In the genomic region with DNA sequence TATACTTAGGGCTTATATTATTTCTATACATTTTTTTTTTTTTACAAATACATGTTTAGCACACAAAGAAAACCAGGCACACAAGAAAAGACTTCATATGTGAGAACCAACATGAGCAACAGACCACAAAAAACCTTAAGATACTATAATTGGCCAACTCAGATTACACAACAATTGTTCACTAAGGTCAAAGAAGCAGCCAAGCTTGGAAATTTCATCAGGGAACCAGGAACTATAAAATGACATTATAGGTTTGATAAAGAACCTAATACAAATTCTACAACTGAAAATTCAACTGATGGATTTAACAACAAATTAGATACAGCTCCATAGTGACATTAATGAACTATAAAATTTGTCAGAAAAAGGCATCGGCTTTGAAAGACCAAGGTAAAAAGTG, we compare ENCODE assay signal across 18 cellular contexts. TPM values are rescaled to one million over a fixed set of nuclear protein-coding genes. Genes with fewer than 3 reads are reported as not detected.
DNase-seq lines count a peak whose midpoint lies in the region; ATAC-seq and TF ChIP-seq lines count a peak whose summit lies in the region.
"Had no signal": no experiment of that assay in that cellular context is flagged by ENCODE, and none has a peak within 500 bp of the region (broad histone marks: within the 10 kb centered on the region; RNA-seq: fewer than 3 reads in every experiment).

No MANE protein-coding gene starts in this region.

- H3K9me3 Mint-ChIP-seq in activated T-cell treated with anti-CD3 and anti-CD28 coated beads, Interleukin-2, amount 50 U/mL, for 24 hours, result no peaks in the 10 kb centered on the region
- no peaks in the 10 kb centered on the region for H3K9me3 Mint-ChIP-seq in activated T-cell treated with anti-CD3 and anti-CD28 coated beads, Interleukin-2, amount 50 U/mL, for 4 hours
- H3K9me3 Mint-ChIP-seq: CD4-positive, CD25-positive, alpha-beta regulatory T cell; T-cell had no signal

- peak overlapping the region; percentile 44 for H3K27ac Mint-ChIP-seq in activated T-cell treated with anti-CD3 and anti-CD28 coated beads, Interleukin-2, amount 50 U/mL, for 24 hours
- H3K27ac Mint-ChIP-seq: CD4-positive, CD25-positive, alpha-beta regulatory T cell; T-cell had no signal

- peaks cover 10% of the 10 kb centered on the region for H3K4me1 Mint-ChIP-seq in activated T-cell treated with anti-CD3 and anti-CD28 coated beads, Interleukin-2, amount 50 U/mL, for 24 hours (ENCODE audit: low read depth)
- peaks cover 9% of the 10 kb centered on the region for H3K4me1 Mint-ChIP-seq in activated T-cell treated with anti-CD3 and anti-CD28 coated beads, Interleukin-2, amount 50 U/mL, for 4 hours (ENCODE audit: low read depth)

- H3K4me1 ChIP-seq in neutrophil (ENCODE audit: control insufficient read depth in 1 of 2, insufficient read depth in 1 of 2, low read depth in 1 of 2, low read length in 1 of 2), result peaks cover 18 to 20% of the 10 kb centered on the region in 2 experiments
- H3K4me1 ChIP-seq: ascending aorta had no signal

- H3K4me3 ChIP-seq in NB4 (ENCODE audit: low read depth, low read length) (no peak overlapping the region), neutrophil (ENCODE audit: low read depth in 1 of 2, low read length in 1 of 2) (no peak overlapping the region)
- H3K4me3 ChIP-seq: ascending aorta, gastroesophageal sphincter had no signal

- H3K27ac ChIP-seq in neutrophil, result peak overlapping the region; percentile 22
- H3K27ac ChIP-seq: ascending aorta, gastroesophageal sphincter had no signal

- no peaks in the 10 kb centered on the region for H3K27me3 Mint-ChIP-seq in activated T-cell treated with anti-CD3 and anti-CD28 coated beads, Interleukin-2, amount 50 U/mL, for 24 hours
- no peaks in the 10 kb centered on the region for H3K27me3 Mint-ChIP-seq in activated T-cell treated with anti-CD3 and anti-CD28 coated beads, Interleukin-2, amount 50 U/mL, for 4 hours (ENCODE audit: low read depth)
- H3K27me3 Mint-ChIP-seq: T-cell had no signal

- no peak overlapping the region for H3K4me3 Mint-ChIP-seq in activated T-cell treated with anti-CD3 and anti-CD28 coated beads, Interleukin-2, amount 50 U/mL, for 24 hours
- no peak overlapping the region for H3K4me3 Mint-ChIP-seq in activated T-cell treated with anti-CD3 and anti-CD28 coated beads, Interleukin-2, amount 50 U/mL, for 4 hours
- H3K4me3 Mint-ChIP-seq: T-cell had no signal

- H3K9me3 ChIP-seq in neutrophil, result no peaks in the 10 kb centered on the region
- H3K9me3 ChIP-seq: ascending aorta, gastroesophageal sphincter had no signal

- H3K36me3 ChIP-seq in neutrophil, result no peaks in the 10 kb centered on the region

- peaks cover 45% of the 10 kb centered on the region for H3K36me3 Mint-ChIP-seq in activated T-cell treated with anti-CD3 and anti-CD28 coated beads, Interleukin-2, amount 50 U/mL, for 24 hours (ENCODE audit: low read depth)
- peaks cover 11% of the 10 kb centered on the region for H3K36me3 Mint-ChIP-seq in activated T-cell treated with anti-CD3 and anti-CD28 coated beads, Interleukin-2, amount 50 U/mL, for 4 hours (ENCODE audit: insufficient read depth)

- no peaks in the 10 kb centered on the region for H3K27me3 ChIP-seq in neutrophil
- H3K27me3 ChIP-seq: ascending aorta, gastroesophageal sphincter had no signal

- no peak for DNase-seq in activated T-cell treated with anti-CD3 and anti-CD28 coated beads, Interleukin-2, amount 50 U/mL, for 24 hours
- DNase-seq in activated T-cell treated with anti-CD3 and anti-CD28 coated beads, Interleukin-2, amount 50 U/mL, for 4 hours, result no peak
- DNase-seq in NB4 (ENCODE audit: low read depth) (peak; percentile 85), amniotic epithelial cell (ENCODE audit: low read depth) (peak; percentile 77), COLO668 (lab: John Stamatoyannopoulos, UW; ENCODE audit: unreplicated experiment) (no peak)
- DNase-seq: activated effector memory CD4-positive, alpha-beta T cell treated with anti-CD3 and anti-CD28 coated beads, Interleukin-2, amount 50 U/mL, for 16 hours; CD4-positive, CD25-positive, alpha-beta regulatory T cell; DND-41; NCI-H1105 treated with DMSO at 0.1 percent for 48 hours; NCI-H82; right cardiac atrium; T-cell had no signal

- TF ChIP-seq CTCF in NB4 (IDR thresholded peaks at IDR 0.05; ENCODE audit: low read depth, low read length) (no peak), neutrophil (IDR thresholded peaks at IDR 0.05) (no peak)

- no peak for ATAC-seq in activated T-cell treated with anti-CD3 and anti-CD28 coated beads, Interleukin-2, amount 50 U/mL, for 4 hours
- ATAC-seq in GM19397 (IDR thresholded peaks at IDR 0.05; ENCODE audit: unreplicated experiment) (no peak), HG02588 (IDR thresholded peaks at IDR 0.05; ENCODE audit: unreplicated experiment) (no peak)
- ATAC-seq: gastroesophageal sphincter, left lobe of liver, right cardiac atrium, T-cell had no signal

- TF ChIP-seq POLR2A in NB4 (IDR thresholded peaks at IDR 0.05; ENCODE audit: extremely low read depth, insufficient read length), result no peak

RNA-seq across cellular contexts. Expression of gene LUC7L2, which starts 4.4 kb away (rescaled TPM):
- 100 to 1,000 TPM; 198 to 214 (median 207) TPM for total RNA-seq in activated T-cell treated with anti-CD3 and anti-CD28 coated beads, Interleukin-2, amount 50 U/mL, for 4 hours

RNA-seq across cellular contexts. Expression of gene FMC1, which starts 14.2 kb away (rescaled TPM):
- 1 to 10 TPM; 4.5 to 8.7 (median 5.9) TPM for total RNA-seq in activated T-cell treated with anti-CD3 and anti-CD28 coated beads, Interleukin-2, amount 50 U/mL, for 4 hours
- total RNA-seq: ascending aorta had no signal

Comparison
In these comparisons a context has a peak if more than half of its experiments do, and no peak if none do; other contexts are left out.
1. DNase-seq: peak in NB4 (single experiment) and amniotic epithelial cell (single experiment); none in activated T-cell treated with anti-CD3 and anti-CD28 coated beads, Interleukin-2, amount 50 U/mL, for 24 hours (single experiment), activated T-cell treated with anti-CD3 and anti-CD28 coated beads, Interleukin-2, amount 50 U/mL, for 4 hours (single experiment) and COLO668 (single experiment).